ENCODE assay signal across 18 cellular contexts in the genomic region with DNA sequence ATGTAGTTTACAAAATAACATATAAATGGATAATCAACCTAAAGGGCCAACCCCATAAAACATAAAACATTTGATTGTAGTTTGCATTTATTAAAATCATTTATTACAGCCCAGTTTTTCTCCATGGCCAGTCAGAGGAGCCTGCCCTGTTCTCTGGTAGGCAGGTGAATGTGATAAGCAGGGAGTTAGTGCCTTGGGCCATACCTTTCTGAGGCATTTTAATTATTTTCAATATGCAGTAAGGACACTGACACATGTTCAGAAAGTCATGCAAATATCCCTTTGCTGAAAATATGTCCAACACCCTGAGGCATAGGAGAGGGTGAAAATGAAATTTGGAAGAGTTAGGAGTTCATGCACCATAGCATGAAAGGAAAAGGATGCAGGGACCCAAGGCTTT.
"Had no signal": no experiment of that assay in that cellular context is flagged by ENCODE, and none has a peak within 500 bp of the region (broad histone marks: within the 10 kb centered on the region; RNA-seq: fewer than 3 reads in every experiment).

No MANE protein-coding gene starts in this region.

- H3K4me1 ChIP-seq: body of pancreas, esophagus squamous epithelium, left ventricle myocardium inferior, pancreas had no signal

- H3K36me3 ChIP-seq: esophagus squamous epithelium, left ventricle myocardium inferior, pancreas had no signal

- H3K27me3 ChIP-seq: body of pancreas, esophagus squamous epithelium, pancreas had no signal

- H3K4me3 ChIP-seq: body of pancreas, coronary artery, esophagus squamous epithelium, left ventricle myocardium inferior, pancreas had no signal

- ATAC-seq: activated CD8-positive, alpha-beta T cell treated with anti-CD3 and anti-CD28 coated beads, Interleukin-2, amount 10 ng/mL, durations not matched to agents 7 days and 5 days; activated T-cell treated with anti-CD3 and anti-CD28 coated beads, Interleukin-2, amount 50 U/mL, for 72 hours; body of pancreas; naive thymus-derived CD8-positive, alpha-beta T cell; pancreas; sciatic nerve; stimulated activated effector memory CD8-positive, alpha-beta T cell treated with anti-CD3 and anti-CD28 coated beads, Interleukin-12 subunit alpha, Interleukin-12 subunit beta, amount 100 ng/mL, for 72 hours had no signal

- H3K9me3 ChIP-seq: body of pancreas, esophagus squamous epithelium, left ventricle myocardium inferior, pancreas had no signal

- DNase-seq: activated B cell treated with CpG ODN at 0.5 μM for 24 hours; activated CD4-positive, alpha-beta T cell treated with anti-CD3 and anti-CD28 coated beads for 48 hours; activated CD8-positive, alpha-beta memory T cell treated with anti-CD3 and anti-CD28 coated beads, Interleukin-2, amount 50 U/mL, for 4 hours; activated CD8-positive, alpha-beta T cell treated with anti-CD3 and anti-CD28 coated beads, Interleukin-2, amount 10 ng/mL, durations not matched to agents 7 days and 5 days; activated gamma-delta T cell; activated T-cell treated with anti-CD3 and anti-CD28 coated beads, Interleukin-2, amount 50 U/mL, for 72 hours; amygdala; body of pancreas; caudate nucleus; effector CD8-positive, alpha-beta T cell; esophagus squamous epithelium; hypothalamus; left ventricle myocardium inferior; naive thymus-derived CD8-positive, alpha-beta T cell; pancreas had no signal
